In the genomic region with DNA sequence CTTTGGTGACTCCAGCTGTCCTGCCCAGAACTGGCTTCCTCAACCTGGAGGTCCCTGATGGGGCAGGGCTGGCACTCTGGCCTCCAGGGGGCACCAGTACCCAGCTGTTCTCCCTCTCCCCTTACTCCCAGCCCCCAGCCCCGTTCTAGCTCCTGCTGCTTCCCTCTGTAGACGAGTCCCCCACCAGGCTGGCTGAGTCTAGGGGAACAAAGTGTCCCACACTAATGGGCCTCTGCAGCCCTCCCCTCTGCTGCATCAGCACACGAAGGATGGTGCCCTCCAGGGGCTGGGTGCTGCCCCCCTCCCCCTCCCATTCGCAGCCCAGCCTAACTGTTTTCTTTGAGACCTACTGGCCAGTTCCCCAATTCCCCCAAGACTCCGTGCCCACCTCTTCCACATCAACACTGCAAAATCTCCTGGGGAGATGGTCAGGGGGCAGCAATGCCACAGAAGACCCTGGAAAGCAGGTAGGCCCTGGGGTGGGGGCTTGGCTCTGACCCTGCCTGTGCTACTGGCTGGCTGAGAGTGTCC, we compare ENCODE assay signal across 12 cellular contexts. TPM values are rescaled to one million over a fixed set of nuclear protein-coding genes. Genes with fewer than 3 reads are reported as not detected.
A peak's percentile ranks its signal among the peaks of the same experiment; 100 is the strongest.
DNase-seq lines count a peak whose midpoint lies in the region; ATAC-seq, FAIRE-seq and TF ChIP-seq lines count a peak whose summit lies in the region.
"Had no signal": no experiment of that assay in that cellular context is flagged by ENCODE, and none has a peak within 500 bp of the region (broad histone marks: within the 10 kb centered on the region; RNA-seq: fewer than 3 reads in every experiment).

No MANE protein-coding gene starts in this region.

- no peak for ATAC-seq in activated CD4-positive, alpha-beta T cell treated with anti-CD3 and anti-CD28 coated beads for 36 hours
- peak; percentile 34; the same call in 1 of the 3 replicates for ATAC-seq in K562
- ATAC-seq in GM18861 (IDR thresholded peaks at IDR 0.05; ENCODE audit: unreplicated experiment), result no peak

- no peaks in the 10 kb centered on the region for H3K4me1 Mint-ChIP-seq in activated CD4-positive, alpha-beta T cell treated with anti-CD3 and anti-CD28 coated beads for 36 hours
- H3K4me1 Mint-ChIP-seq in activated CD4-positive, alpha-beta T cell treated with anti-CD3 and anti-CD28 coated beads, Interleukin-2, amount 10 ng/mL, durations not matched to agents 7 days and 5 days, result peaks cover 2% of the 10 kb centered on the region
- peaks cover 3% of the 10 kb centered on the region for H3K4me1 Mint-ChIP-seq in neural progenitor cell
- H3K4me1 Mint-ChIP-seq in T-helper 2 cell treated with Interferon-gamma antibody and Interleukin-4, amounts not matched to agents 5 μg/mL and 100 μg/mL, for 36 hours (ENCODE audit: low read depth), result peaks cover 3% of the 10 kb centered on the region

- DNase-seq in activated CD4-positive, alpha-beta T cell treated with anti-CD3 and anti-CD28 coated beads for 36 hours, result peak; percentile 39
- no peak for DNase-seq in activated CD4-positive, alpha-beta T cell treated with anti-CD3 and anti-CD28 coated beads, Interleukin-2, amount 10 ng/mL, durations not matched to agents 7 days and 5 days
- peak; percentile 50 for DNase-seq in HuH-7.5 (ENCODE audit: low spot score)
- peak in 2 of 4 experiments; percentile 13 to 18 for DNase-seq in K562 (ENCODE audit: extremely low read depth in 1 of 4, low spot score in 3 of 4)
- DNase-seq in neural progenitor cell (ENCODE audit: low spot score), result peak; percentile 73
- DNase-seq in T-helper 2 cell treated with Interferon-gamma antibody and Interleukin-4, amounts not matched to agents 5 μg/mL and 100 μg/mL, for 36 hours (ENCODE audit: low spot score), result no peak
- DNase-seq in putamen (ENCODE audit: low spot score), result no peak
- DNase-seq: activated B cell treated with CpG ODN at 0.5 μM for 24 hours had no signal

- H3K27me3 ChIP-seq in K562 (ENCODE audit: control insufficient read depth in 2 of 2, insufficient read depth in 2 of 2, low read length in 2 of 2), result peaks cover 22 to 49% of the 10 kb centered on the region in 2 experiments
- H3K27me3 ChIP-seq in neural progenitor cell, result peaks cover 83% of the 10 kb centered on the region

- POLR2A ChIA-PET in activated CD4-positive, alpha-beta T cell treated with anti-CD3 and anti-CD28 coated beads for 36 hours (lab: Charles Lee), result no interaction called here
- POLR2A ChIA-PET in activated CD4-positive, alpha-beta T cell treated with anti-CD3 and anti-CD28 coated beads, Interleukin-2, amount 10 ng/mL, durations not matched to agents 7 days and 5 days (lab: Charles Lee), result no interaction called here
- POLR2A ChIA-PET in K562 (lab: Yijun Ruan, JAX), result no interaction called here

- H3K4me1 ChIP-seq in K562 (replicated peaks in 1 of 2; ENCODE audit: control insufficient read depth in 2 of 2, insufficient read depth in 2 of 2, low read length in 2 of 2) (peaks cover 0 to 9% of the 10 kb centered on the region in 2 experiments; a peak in 2 of 5 replicates), neural progenitor cell (no peaks in the 10 kb centered on the region)

- TF ChIP-seq CTCF in K562 (IDR thresholded peaks at IDR 0.05 in 2 of 3, conservative IDR thresholded peaks at IDR 0.05 in 1 of 3; ENCODE audit: insufficient read depth in 2 of 3, low read depth in 1 of 3, low read length in 3 of 3) (peak; percentile 9 to 36 (median 25); a peak in 2 of 6 replicates), neural progenitor cell (IDR thresholded peaks at IDR 0.05) (peak; percentile 69)

- H2AFZ ChIP-seq in K562 (ENCODE audit: low read depth, low read length) (no peak overlapping the region), neural progenitor cell (replicated peaks) (peak overlapping the region; percentile 47)

- CTCF ChIA-PET in activated CD4-positive, alpha-beta T cell treated with anti-CD3 and anti-CD28 coated beads for 36 hours (lab: Charles Lee), result interaction anchor here (1.0 to 1.3 kb wide), 4 partner anchors 9 to 171 kb away, joined by 3 to 4 read pairs (median 3); no protein-coding TSS in a partner anchor
- CTCF ChIA-PET in activated CD4-positive, alpha-beta T cell treated with anti-CD3 and anti-CD28 coated beads, Interleukin-2, amount 10 ng/mL, durations not matched to agents 7 days and 5 days (lab: Charles Lee), result interaction anchor here (0.7 to 2.2 kb wide), 4 partner anchors 8 to 140 kb away, joined by 3 to 6 read pairs (median 4); no protein-coding TSS in a partner anchor
- CTCF ChIA-PET in K562 (lab: Yijun Ruan, JAX; ENCODE audit: low intra/inter-chr PET ratio), result interaction anchor here (0.6 kb wide), 1 partner anchor 396 kb away, joined by 4 read pairs; no protein-coding TSS in a partner anchor

- H3K36me3 ChIP-seq in K562 (ENCODE audit: control insufficient read depth, insufficient read depth, low read length) (no peaks in the 10 kb centered on the region), neural progenitor cell (no peaks in the 10 kb centered on the region)

- no peak overlapping the region for H3K4me3 ChIP-seq in K562
- no peak overlapping the region for H3K4me3 ChIP-seq in neural progenitor cell

- H3K9ac ChIP-seq in K562 (ENCODE audit: insufficient read depth in 1 of 2, low read depth in 2 of 2, low read length in 2 of 2), result no peak overlapping the region
- no peak overlapping the region for H3K9ac ChIP-seq in neural progenitor cell

- H3K9me3 Mint-ChIP-seq in activated CD4-positive, alpha-beta T cell treated with anti-CD3 and anti-CD28 coated beads for 36 hours (ENCODE audit: low read depth), result no peaks in the 10 kb centered on the region
- H3K9me3 Mint-ChIP-seq in activated CD4-positive, alpha-beta T cell treated with anti-CD3 and anti-CD28 coated beads, Interleukin-2, amount 10 ng/mL, durations not matched to agents 7 days and 5 days, result no peaks in the 10 kb centered on the region
- H3K9me3 Mint-ChIP-seq in neural progenitor cell, result no peaks in the 10 kb centered on the region
- no peaks in the 10 kb centered on the region for H3K9me3 Mint-ChIP-seq in T-helper 2 cell treated with Interferon-gamma antibody and Interleukin-4, amounts not matched to agents 5 μg/mL and 100 μg/mL, for 36 hours
- H3K9me3 Mint-ChIP-seq: activated B cell treated with CpG ODN at 0.5 μM for 24 hours; CD4-positive, alpha-beta T cell had no signal

- H4K20me1 ChIP-seq in K562 (replicated peaks; ENCODE audit: control insufficient read depth, insufficient read depth, low read length), result 0 out of 2 replicates have a peak, but pooled peaks cover 3% of the 10 kb centered on the region
- no peaks in the 10 kb centered on the region for H4K20me1 ChIP-seq in neural progenitor cell (ENCODE audit: low read depth)

- no peak for TF ChIP-seq EP300 in K562 (IDR thresholded peaks at IDR 0.05; ENCODE audit: low read length)

- 0% methylated on average over 5 of the region's 5 CpGs for WGBS in K562 (ENCODE audit: insufficient coverage, low coverage, missing lambda C conversion rate)

- H3K27ac ChIP-seq in K562 (ENCODE audit: extremely low read depth, low read depth, low read length) (no peak overlapping the region), neural progenitor cell (no peak overlapping the region)

- no peaks in the 10 kb centered on the region for H3K9me1 ChIP-seq in K562 (ENCODE audit: control insufficient read depth, insufficient read depth, low read length)

- no peaks in the 10 kb centered on the region for H3F3A ChIP-seq in neural progenitor cell (ENCODE audit: low read depth)

- FAIRE-seq in K562 (lab: Jason Lieb, UNC), result no peak
- FAIRE-seq: colon had no signal

- TF ChIP-seq POLR2A in K562 (conservative IDR thresholded peaks at IDR 0.05), result no peak

- H3K36me3 Mint-ChIP-seq in activated CD4-positive, alpha-beta T cell treated with anti-CD3 and anti-CD28 coated beads for 36 hours (ENCODE audit: low read depth), result no peaks in the 10 kb centered on the region
- no peaks in the 10 kb centered on the region for H3K36me3 Mint-ChIP-seq in activated CD4-positive, alpha-beta T cell treated with anti-CD3 and anti-CD28 coated beads, Interleukin-2, amount 10 ng/mL, durations not matched to agents 7 days and 5 days (ENCODE audit: low read depth)
- no peaks in the 10 kb centered on the region for H3K36me3 Mint-ChIP-seq in neural progenitor cell
- H3K36me3 Mint-ChIP-seq in T-helper 2 cell treated with Interferon-gamma antibody and Interleukin-4, amounts not matched to agents 5 μg/mL and 100 μg/mL, for 36 hours (ENCODE audit: low read depth), result no peaks in the 10 kb centered on the region

- in situ Hi-C loops in K562 (cut with MboI), result no loop called here

- peaks cover 30% of the 10 kb centered on the region for H3K27me3 Mint-ChIP-seq in activated CD4-positive, alpha-beta T cell treated with anti-CD3 and anti-CD28 coated beads for 36 hours
- H3K27me3 Mint-ChIP-seq in activated CD4-positive, alpha-beta T cell treated with anti-CD3 and anti-CD28 coated beads, Interleukin-2, amount 10 ng/mL, durations not matched to agents 7 days and 5 days, result peaks cover 37% of the 10 kb centered on the region
- H3K27me3 Mint-ChIP-seq in neural progenitor cell (ENCODE audit: insufficient read depth, low read depth), result peaks cover 31% of the 10 kb centered on the region
- H3K27me3 Mint-ChIP-seq in T-helper 2 cell treated with Interferon-gamma antibody and Interleukin-4, amounts not matched to agents 5 μg/mL and 100 μg/mL, for 36 hours (ENCODE audit: low read depth), result peaks cover 39% of the 10 kb centered on the region

- H3K4me3 Mint-ChIP-seq in activated CD4-positive, alpha-beta T cell treated with anti-CD3 and anti-CD28 coated beads for 36 hours, result no peak overlapping the region
- no peak overlapping the region for H3K4me3 Mint-ChIP-seq in activated CD4-positive, alpha-beta T cell treated with anti-CD3 and anti-CD28 coated beads, Interleukin-2, amount 10 ng/mL, durations not matched to agents 7 days and 5 days
- no peak overlapping the region for H3K4me3 Mint-ChIP-seq in neural progenitor cell
- H3K4me3 Mint-ChIP-seq in T-helper 2 cell treated with Interferon-gamma antibody and Interleukin-4, amounts not matched to agents 5 μg/mL and 100 μg/mL, for 36 hours, result no peak overlapping the region
- H3K4me3 Mint-ChIP-seq: activated B cell treated with CpG ODN at 0.5 μM for 24 hours; CD4-positive, alpha-beta T cell had no signal

- 0 out of 4 replicates have a peak, but pooled peaks of 1 of the 2 experiments have one; percentile 13 for TF ChIP-seq RAD21 in K562 (CRISPR knock-in tag; conservative IDR thresholded peaks at IDR 0.05 in 1 of 2, IDR thresholded peaks at IDR 0.05 in 1 of 2)

- intact Hi-C loops in activated CD4-positive, alpha-beta T cell treated with anti-CD3 and anti-CD28 coated beads for 36 hours (cut with DNase I, micrococcal nuclease), result no loop called here
- intact Hi-C loops in K562 (cut with micrococcal nuclease), result no loop called here

- H3K4me2 ChIP-seq in K562 (ENCODE audit: insufficient read depth, low read length) (no peak overlapping the region), neural progenitor cell (no peak overlapping the region)

- H3K79me2 ChIP-seq in K562 (ENCODE audit: control insufficient read depth, insufficient read depth, low read length), result no peaks in the 10 kb centered on the region
- H3K79me2 ChIP-seq in neural progenitor cell (ENCODE audit: low read depth), result no peaks in the 10 kb centered on the region

- no peak overlapping the region for H3K27ac Mint-ChIP-seq in activated CD4-positive, alpha-beta T cell treated with anti-CD3 and anti-CD28 coated beads for 36 hours
- no peak overlapping the region for H3K27ac Mint-ChIP-seq in activated CD4-positive, alpha-beta T cell treated with anti-CD3 and anti-CD28 coated beads, Interleukin-2, amount 10 ng/mL, durations not matched to agents 7 days and 5 days
- no peak overlapping the region for H3K27ac Mint-ChIP-seq in neural progenitor cell
- H3K27ac Mint-ChIP-seq in T-helper 2 cell treated with Interferon-gamma antibody and Interleukin-4, amounts not matched to agents 5 μg/mL and 100 μg/mL, for 36 hours, result no peak overlapping the region
- H3K27ac Mint-ChIP-seq: activated B cell treated with CpG ODN at 0.5 μM for 24 hours; CD4-positive, alpha-beta T cell had no signal

- H3K9me3 ChIP-seq in K562 (replicated peaks; ENCODE audit: control insufficient read depth, insufficient read depth, low read depth, low read length) (no peaks in the 10 kb centered on the region), neural progenitor cell (ENCODE audit: low read depth) (no peaks in the 10 kb centered on the region)

- BruUV-seq in K562 (replicated peaks; lab: Mats Ljungman, UMichigan), result no TSS peak

RNA-seq across cellular contexts. Expression of gene RHCG, which starts 4.2 kb away (rescaled TPM):
- total RNA-seq in activated CD4-positive, alpha-beta T cell treated with anti-CD3 and anti-CD28 coated beads for 36 hours, result not detected
- total RNA-seq in activated CD4-positive, alpha-beta T cell treated with anti-CD3 and anti-CD28 coated beads, Interleukin-2, amount 10 ng/mL, durations not matched to agents 7 days and 5 days, result not detected
- not detected in 2 replicates for total RNA-seq in K562 (2011; cell fraction: chromatin; rRNA removed; ENCODE audit: low replicate concordance)
- total RNA-seq in K562 (2011; cell fraction: nucleolus; rRNA removed), result not detected in 2 replicates
- not detected in 2 replicates for total RNA-seq in K562 (2011; cell fraction: nucleoplasm; rRNA removed)
- total RNA-seq in K562 (2014; rRNA removed) (not detected in 2 replicates), K562 (2014; rRNA removed; fragmentation: Illumina TruSeq; extraction: Trizol) (not detected in 2 replicates), K562 (2015; rRNA removed; fragmentation: Illumina TruSeq; extraction: Trizol) (not detected in 2 replicates), K562 (2021) (not detected in 2 replicates), neural progenitor cell (ENCODE audit: low replicate concordance) (not detected in 2 replicates)
- polyA plus RNA-seq in K562 (2011; rRNA removed) (not detected in 2 replicates), K562 (2014; fragmentation: Illumina TruSeq; extraction: Trizol) (not detected in 2 replicates), K562 (2014; fragmentation: Nextera tagmentation; extraction: Ambion mirVana) (not detected), K562 (2014; rRNA removed) (not detected in 2 replicates)
- not detected in 2 replicates for polyA plus RNA-seq in K562 (2011; cell fraction: cytosol; rRNA removed)
- polyA plus RNA-seq in K562 (2011; cell fraction: nucleus; rRNA removed), result not detected in 2 replicates
- polyA plus RNA-seq in K562 (2012), result not detected in 2 replicates
- not detected in 2 replicates for polyA minus RNA-seq in K562 (2011; rRNA and poly(A)+ RNA removed)
- polyA minus RNA-seq in K562 (2011; cell fraction: cytosol; rRNA and poly(A)+ RNA removed), result not detected in 2 replicates
- not detected in 2 replicates for polyA minus RNA-seq in K562 (2011; cell fraction: nucleus; rRNA and poly(A)+ RNA removed)
- total RNA-seq: activated B cell treated with CpG ODN at 0.5 μM for 24 hours; CD4-positive, alpha-beta T cell; lung microvascular endothelial cell had no signal

Comparison
In these comparisons a context has a peak if more than half of its experiments do, and no peak if none do; other contexts are left out.
1. DNase-seq: peak in activated CD4-positive, alpha-beta T cell treated with anti-CD3 and anti-CD28 coated beads for 36 hours (single experiment), HuH-7.5 (single experiment) and neural progenitor cell (single experiment); none in activated CD4-positive, alpha-beta T cell treated with anti-CD3 and anti-CD28 coated beads, Interleukin-2, amount 10 ng/mL, durations not matched to agents 7 days and 5 days (single experiment), T-helper 2 cell treated with Interferon-gamma antibody and Interleukin-4, amounts not matched to agents 5 μg/mL and 100 μg/mL, for 36 hours (single experiment) and putamen (single experiment).